ENCODE assay signal across 8 cellular contexts in the genomic region with DNA sequence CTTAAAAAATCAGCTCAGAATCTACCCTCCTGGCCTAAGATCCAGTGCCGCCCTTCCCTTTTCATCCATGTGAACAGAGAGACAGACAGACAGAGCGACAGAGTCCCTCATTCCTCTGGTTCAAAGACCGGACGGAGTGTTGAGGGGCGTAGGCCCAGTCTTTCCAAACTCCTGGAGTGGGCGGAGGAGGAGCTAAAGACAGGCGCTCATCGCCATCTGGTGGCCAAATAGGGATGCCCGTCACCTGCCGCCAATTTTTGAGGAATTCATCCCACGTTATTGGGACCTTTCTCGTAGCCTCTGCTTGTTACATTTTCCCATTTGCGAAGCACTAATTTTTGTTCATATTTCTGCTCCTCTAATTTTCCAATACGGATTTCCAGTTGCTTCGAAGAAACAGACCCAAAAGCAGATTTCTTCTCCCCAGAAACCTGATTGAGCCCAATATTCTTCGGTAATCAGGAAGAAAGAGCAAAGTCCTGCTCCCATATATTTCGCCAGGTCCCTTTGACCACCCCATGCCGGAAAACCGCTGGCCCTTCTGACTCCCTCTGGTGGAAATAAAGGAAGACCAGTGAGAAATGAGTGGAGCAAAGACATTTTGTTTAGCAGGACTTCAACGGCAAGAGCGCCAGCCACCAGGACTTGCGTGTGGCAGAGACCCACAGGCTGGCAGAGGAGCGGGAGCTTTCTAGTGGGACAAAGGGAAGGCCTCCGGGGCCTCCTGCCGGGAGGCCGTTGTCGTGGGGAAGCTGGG.
DNase-seq lines count a peak whose midpoint lies in the region; ATAC-seq and TF ChIP-seq lines count a peak whose summit lies in the region.

No MANE protein-coding gene starts in this region.

- peak; percentile 46 for DNase-seq in GM06990 (ENCODE audit: extremely low read depth, insufficient read length)
- peak; percentile 63 for DNase-seq in NCI-H460 (ENCODE audit: extremely low read depth, low read depth)
- DNase-seq in activated CD4-positive, alpha-beta T cell treated with anti-CD3 and anti-CD28 coated beads for 4 hours: peak; percentile 64 to 69
- peak; percentile 89 for DNase-seq in colonic mucosa
- DNase-seq in left lobe of liver (ENCODE audit: low spot score): peak; percentile 77
- DNase-seq in stimulated activated CD4-positive, alpha-beta T cell treated with anti-CD3 and anti-CD28 coated beads, Interleukin-2, amount 100 ng/mL, for 4 hours (ENCODE audit: low read depth): peak; percentile 58

- intact Hi-C loops in colonic mucosa (cut with DNase I): loop anchor here (5.0 kb wide), 1 partner anchor 380 kb away; no protein-coding TSS in a partner anchor

- peak overlapping the region in 1 of 2 donors; percentile 38 for H3K9ac ChIP-seq in colonic mucosa (ENCODE audit: low read depth in 2 of 2, low read length in 2 of 2)

- H3K4me1 ChIP-seq in colonic mucosa: peaks cover 4% of the 10 kb centered on the region

- H3K27me3 ChIP-seq in GM06990 (replicated peaks; ENCODE audit: control insufficient read depth, insufficient read depth, low read length) (no peaks in the 10 kb centered on the region), colonic mucosa (no peaks in the 10 kb centered on the region)

- no peak overlapping the region for H3K27ac ChIP-seq in colonic mucosa

- no peak overlapping the region for H3K4me3 ChIP-seq in GM06990 (replicated peaks; ENCODE audit: low read depth, low read length)
- no peak overlapping the region for H3K4me3 ChIP-seq in colonic mucosa

- peak; percentile 43 for ATAC-seq in HG03135 (IDR thresholded peaks at IDR 0.05; ENCODE audit: unreplicated experiment)
- ATAC-seq in left lobe of liver: peak; percentile 81
- ATAC-seq in HG02938 (IDR thresholded peaks at IDR 0.05; ENCODE audit: unreplicated experiment): no peak

- peaks cover 22% of the 10 kb centered on the region for H3K36me3 ChIP-seq in GM06990 (ENCODE audit: control insufficient read depth, insufficient read depth, low read length)
- no peaks in the 10 kb centered on the region for H3K36me3 ChIP-seq in colonic mucosa

- no peaks in the 10 kb centered on the region for H3K9me3 ChIP-seq in colonic mucosa

- TF ChIP-seq CTCF in GM06990 (IDR thresholded peaks at IDR 0.05; ENCODE audit: insufficient read depth, low read length, poor library complexity, severe bottlenecking) (peak; percentile 86), colonic mucosa (IDR thresholded peaks at IDR 0.05) (peak; percentile 93)
